1 cellular context compared by ENCODE assay signal in the genomic region with DNA sequence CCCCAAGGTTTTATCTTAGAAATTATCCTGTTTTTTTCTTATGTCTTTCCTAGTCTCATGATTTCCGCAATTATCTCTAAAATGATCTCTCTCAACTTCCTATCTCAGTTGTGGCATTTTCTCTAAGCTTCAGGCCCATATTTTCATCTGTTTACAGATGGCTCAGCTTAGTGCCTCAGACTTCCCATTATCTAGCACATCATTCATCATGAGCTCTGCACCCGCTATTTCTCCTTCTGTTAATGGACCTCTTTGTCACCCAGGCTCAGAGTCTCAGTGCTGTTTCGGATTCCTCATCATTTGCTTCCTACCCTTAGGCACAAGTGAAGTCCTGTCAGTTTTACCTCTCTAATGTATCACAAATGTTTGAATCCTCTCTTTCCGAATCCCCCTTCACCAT.
TF ChIP-seq lines count a peak whose summit lies in the region.

No MANE protein-coding gene starts in this region.

TF ChIP-seq in K562, 482 proteins besides CTCF, POLR2A, EP300 and RAD21 (continued from another document):
- TF ChIP-seq, protein P1, sequence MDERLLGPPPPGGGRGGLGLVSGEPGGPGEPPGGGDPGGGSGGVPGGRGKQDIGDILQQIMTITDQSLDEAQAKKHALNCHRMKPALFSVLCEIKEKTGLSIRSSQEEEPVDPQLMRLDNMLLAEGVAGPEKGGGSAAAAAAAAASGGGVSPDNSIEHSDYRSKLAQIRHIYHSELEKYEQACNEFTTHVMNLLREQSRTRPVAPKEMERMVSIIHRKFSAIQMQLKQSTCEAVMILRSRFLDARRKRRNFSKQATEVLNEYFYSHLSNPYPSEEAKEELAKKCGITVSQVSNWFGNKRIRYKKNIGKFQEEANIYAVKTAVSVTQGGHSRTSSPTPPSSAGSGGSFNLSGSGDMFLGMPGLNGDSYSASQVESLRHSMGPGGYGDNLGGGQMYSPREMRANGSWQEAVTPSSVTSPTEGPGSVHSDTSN (CRISPR knock-in tag; IDR thresholded peaks at IDR 0.05; ENCODE audit: low read depth), result no peak
- TF ChIP-seq, protein P1 (tag; conservative IDR thresholded peaks at IDR 0.05; ENCODE audit: low read depth), result peak; percentile 31; the same call in 1 of the 2 replicates
- TF ChIP-seq MEIS2 (IDR thresholded peaks at IDR 0.05; ENCODE audit: partially characterized antibody), result peak; percentile 45
